ENCODE assay signal across 23 cellular contexts in genomic region chr3:126070146-126070545, GRCh38.
"Had no signal": no experiment of that assay in that cellular context is flagged by ENCODE, and none has a peak within 500 bp of the region (broad histone marks: within the 10 kb centered on the region; RNA-seq: fewer than 3 reads in every experiment).

No MANE protein-coding gene starts in this region.

- H3K27me3 ChIP-seq: left lung, neural progenitor cell, right atrium auricular region, right lobe of liver, stomach, testis, thyroid gland, upper lobe of right lung had no signal

- H3K27ac Mint-ChIP-seq: nephron; neural progenitor cell; progenitor cell of endocrine pancreas; stimulated activated naive B cell treated with anti-CD40 and anti-IgM and Interleukin-4, amounts not matched to agents 10 μg/mL and 1 μg/mL and 100 μg/mL, for 72 hours had no signal

- DNase-seq: hypothalamus; left colon; left lung; lower lobe of right lung; mammary epithelial cell; mesenchymal stem cell; naive thymus-derived CD8-positive, alpha-beta T cell; ovary; right lobe of liver; stimulated activated CD4-positive, alpha-beta T cell treated with anti-CD3 and anti-CD28 coated beads, Interleukin-1b, Interleukin-23, amount 100 ng/mL, for 48 hours; stimulated activated CD4-positive, alpha-beta T cell treated with anti-CD3 and anti-CD28 coated beads, Interleukin-4, amount 100 ng/mL, for 1 hour; stimulated activated naive B cell treated with anti-CD40 and anti-IgM and Interleukin-4, amounts not matched to agents 10 μg/mL and 1 μg/mL and 100 μg/mL, for 72 hours; stimulated activated naive CD8-positive, alpha-beta T cell treated with anti-CD3 and anti-CD28 coated beads, Interleukin-15, Interleukin-2, amounts not matched to agents 100 U/mL and 50 U/mL, for 24 hours; stomach; testis; thyroid gland; trophoblast cell; upper lobe of right lung had no signal

- H3K4me1 Mint-ChIP-seq: nephron; neural progenitor cell; stimulated activated naive B cell treated with anti-CD40 and anti-IgM and Interleukin-4, amounts not matched to agents 10 μg/mL and 1 μg/mL and 100 μg/mL, for 72 hours had no signal

- H3K27me3 Mint-ChIP-seq: naive thymus-derived CD8-positive, alpha-beta T cell; progenitor cell of endocrine pancreas; stimulated activated naive B cell treated with anti-CD40 and anti-IgM and Interleukin-4, amounts not matched to agents 10 μg/mL and 1 μg/mL and 100 μg/mL, for 72 hours had no signal

- H3K4me3 ChIP-seq: left lung, lower lobe of right lung, neural progenitor cell, ovary, right atrium auricular region, right lobe of liver, smooth muscle cell, stomach, testis, thyroid gland, upper lobe of right lung had no signal

- H3K4me3 Mint-ChIP-seq: naive thymus-derived CD8-positive, alpha-beta T cell; nephron; neural progenitor cell; stimulated activated naive B cell treated with anti-CD40 and anti-IgM and Interleukin-4, amounts not matched to agents 10 μg/mL and 1 μg/mL and 100 μg/mL, for 72 hours had no signal

- H3K36me3 ChIP-seq: neural progenitor cell, ovary, right lobe of liver, thyroid gland had no signal
